In the genomic region with DNA sequence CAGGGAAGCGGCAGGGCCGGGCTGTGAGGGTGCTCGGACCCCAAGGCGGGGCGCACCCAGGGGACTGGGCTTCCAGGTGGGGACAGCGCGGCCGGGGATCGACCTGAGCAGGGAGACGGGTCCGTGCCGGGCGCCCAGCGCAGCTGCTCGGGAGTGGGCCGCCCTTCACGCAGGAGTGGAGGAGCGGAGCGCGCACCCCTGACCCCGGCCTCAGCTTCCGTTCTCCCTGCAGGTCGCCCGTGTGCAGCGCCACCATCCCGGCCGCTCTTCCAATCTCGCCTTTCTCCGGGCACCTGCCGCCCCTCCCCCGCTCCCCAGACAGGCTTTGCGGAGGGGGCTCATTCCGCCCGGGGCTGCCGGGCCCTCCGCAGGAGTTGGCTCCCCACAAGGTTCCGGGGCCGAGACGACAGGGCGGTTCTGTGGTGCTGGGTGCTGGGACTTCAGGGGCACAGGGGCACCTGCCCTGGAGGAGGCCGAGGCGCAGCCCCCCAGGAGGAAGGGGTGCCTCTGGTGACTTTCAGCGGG, we compare ENCODE assay signal across 8 cellular contexts. TPM values are rescaled to one million over a fixed set of nuclear protein-coding genes. Genes with fewer than 3 reads are reported as not detected.
DNase-seq lines count a peak whose midpoint lies in the region; ATAC-seq and TF ChIP-seq lines count a peak whose summit lies in the region.
"Not testable (repeated sequence)": the region's sequence is repeated elsewhere in the genome, so short reads cannot be mapped to it uniquely, and the experiment has no call there.

No MANE protein-coding gene starts in this region.

- H3K27ac Mint-ChIP-seq in Calu3 (ENCODE audit: unreplicated experiment); naive thymus-derived CD4-positive, alpha-beta T cell: not testable (repeated sequence)

- H3K36me3 ChIP-seq in SK-N-MC (ENCODE audit: insufficient read depth, low read length); ascending aorta; heart left ventricle; naive thymus-derived CD4-positive, alpha-beta T cell (ENCODE audit: control insufficient read depth in 2 of 3, insufficient read depth in 3 of 3, low read length in 3 of 3); stomach smooth muscle (ENCODE audit: control insufficient read depth in 2 of 2, insufficient read depth in 2 of 2, low read length in 2 of 2): not testable (repeated sequence)

- peaks cover 12% of the 10 kb centered on the region for H3K9me3 Mint-ChIP-seq in Calu3 (ENCODE audit: low read depth, unreplicated experiment)
- H3K9me3 Mint-ChIP-seq in naive thymus-derived CD4-positive, alpha-beta T cell = peaks cover 0 to 19% (median 7%) of the 10 kb centered on the region in 11 donors

- POLR2A ChIA-PET in naive thymus-derived CD4-positive, alpha-beta T cell (lab: Charles Lee) = not testable (repeated sequence)

- not testable (repeated sequence) for TF ChIP-seq CTCF in Calu3 (IDR thresholded peaks at IDR 0.05; ENCODE audit: unreplicated experiment); ascending aorta (IDR thresholded peaks at IDR 0.05)
- TF ChIP-seq CTCF in heart left ventricle (IDR thresholded peaks at IDR 0.05) = peak in 2 of 12 donors; percentile 13 to 14

- intact Hi-C loops in Calu3 (cut with micrococcal nuclease; ENCODE audit: unreplicated experiment) = not testable (repeated sequence)
- intact Hi-C loops in ascending aorta (cut with DNase I) = loop anchor here (2.0 to 10.0 kb wide), 2 partner anchors 110 to 172 kb away; partner anchors contain the start of gene CEP72
- intact Hi-C loops in heart left ventricle (cut with DNase I) = loop anchor here in 4 of 10 donors (2.0 to 10.0 kb wide), 4 partner anchors 26 to 92 kb away; partner anchors contain the start of gene TPPP (in 2 of the 4)
- intact Hi-C loops in naive thymus-derived CD4-positive, alpha-beta T cell (cut with micrococcal nuclease) = loop anchor here (2.0 to 10.0 kb wide), 5 partner anchors 92 to 1010 kb away; partner anchors contain the start of genes BRD9 (in 1 of the 2), MRPL36 (in 1 of the 2), TPPP (in 1 of the 2) and TRIP13 (in 1 of the 2)

- not testable (repeated sequence) for H3K9me3 ChIP-seq in SK-N-MC (ENCODE audit: low read depth, low read length); ascending aorta; naive thymus-derived CD4-positive, alpha-beta T cell (ENCODE audit: control insufficient read depth in 2 of 3, low read length in 3 of 3)
- H3K9me3 ChIP-seq in heart left ventricle (peaks cover 0 to 10% (median 0%) of the 10 kb centered on the region in 12 donors), stomach smooth muscle (ENCODE audit: control insufficient read depth in 2 of 2, low read length in 2 of 2) (peaks cover 0 to 10% of the 10 kb centered on the region in 2 donors)

- not testable (repeated sequence) for TF ChIP-seq POLR2A in heart left ventricle (IDR thresholded peaks at IDR 0.05)

- not testable (repeated sequence) for H3K9ac ChIP-seq in SK-N-MC (ENCODE audit: insufficient read length); stomach smooth muscle (ENCODE audit: low read length in 2 of 2)

- BruUV-seq in Calu3 (replicated peaks; lab: Mats Ljungman, UMichigan) = not testable (repeated sequence)

- peak; percentile 21 for ATAC-seq in GM21619 (IDR thresholded peaks at IDR 0.05; ENCODE audit: unreplicated experiment)
- ATAC-seq in HG03520 (IDR thresholded peaks at IDR 0.05; ENCODE audit: unreplicated experiment) = peak; percentile 19
- peak in 2 of 4 donors; percentile 5 to 10 for ATAC-seq in heart left ventricle
- peak; percentile 26 for ATAC-seq in naive thymus-derived CD4-positive, alpha-beta T cell

- CTCF ChIA-PET in Calu3 (lab: Charles Lee); naive thymus-derived CD4-positive, alpha-beta T cell (lab: Charles Lee): not testable (repeated sequence)

- not testable (repeated sequence) for H3K27ac ChIP-seq in SK-N-MC; ascending aorta; naive thymus-derived CD4-positive, alpha-beta T cell (ENCODE audit: low read depth, low read length); stomach smooth muscle (ENCODE audit: low read length)
- peak overlapping the region in 6 of 12 donors; percentile 48 to 88 (median 66) for H3K27ac ChIP-seq in heart left ventricle

- H3K27me3 ChIP-seq in ascending aorta; naive thymus-derived CD4-positive, alpha-beta T cell (ENCODE audit: control insufficient read depth in 2 of 2, insufficient read depth in 2 of 2, low read length in 2 of 2); stomach smooth muscle (ENCODE audit: control insufficient read depth in 1 of 2, insufficient read depth in 2 of 2, low read length in 2 of 2): not testable (repeated sequence)
- H3K27me3 ChIP-seq in heart left ventricle = peaks cover 0 to 11% (median 0%) of the 10 kb centered on the region in 9 donors

- not testable (repeated sequence) for H3K4me1 ChIP-seq in ascending aorta; naive thymus-derived CD4-positive, alpha-beta T cell (ENCODE audit: control insufficient read depth in 2 of 2, insufficient read depth in 2 of 2, low read length in 2 of 2)
- H3K4me1 ChIP-seq in heart left ventricle = peaks cover 0 to 18% (median 4%) of the 10 kb centered on the region in 12 donors
- peaks cover 12% of the 10 kb centered on the region for H3K4me1 ChIP-seq in stomach smooth muscle (ENCODE audit: control insufficient read depth, insufficient read depth, low read length)

- DNase-seq in Calu3 (peak; percentile 26), ascending aorta (ENCODE audit: low spot score in 2 of 2) (peak in 1 of 2 donors; percentile 65), heart left ventricle (peak in 3 of 5 donors; percentile 33 to 58 (median 39))
- DNase-seq in SK-N-MC (ENCODE audit: low read depth, low spot score) = not testable (repeated sequence)
- DNase-seq in naive thymus-derived CD4-positive, alpha-beta T cell = peak in 4 of 9 donors; percentile 12 to 20 (median 17)

- peak overlapping the region; percentile 72 for H3K4me3 Mint-ChIP-seq in Calu3 (ENCODE audit: low read depth, unreplicated experiment)
- H3K4me3 Mint-ChIP-seq in naive thymus-derived CD4-positive, alpha-beta T cell = peak overlapping the region in 8 of 10 donors; percentile 42 to 82 (median 72)

- 1 to 10% (median 4%) methylated on average over 14 to 42 of the region's 43 CpGs for WGBS in heart left ventricle, 4 donors

- H3K36me3 Mint-ChIP-seq in Calu3 (ENCODE audit: insufficient read depth, unreplicated experiment); naive thymus-derived CD4-positive, alpha-beta T cell: not testable (repeated sequence)

- not testable (repeated sequence) for H3K4me1 Mint-ChIP-seq in Calu3 (ENCODE audit: low read depth, unreplicated experiment); naive thymus-derived CD4-positive, alpha-beta T cell

- H3K27me3 Mint-ChIP-seq in Calu3 (ENCODE audit: unreplicated experiment) = not testable (repeated sequence)
- peaks cover 0 to 14% (median 10%) of the 10 kb centered on the region in 5 donors for H3K27me3 Mint-ChIP-seq in naive thymus-derived CD4-positive, alpha-beta T cell

- peak overlapping the region; percentile 82 for H3K4me3 ChIP-seq in SK-N-MC
- H3K4me3 ChIP-seq in ascending aorta = peak overlapping the region; percentile 72 to 83
- peak overlapping the region; percentile 58 to 86 (median 68) for H3K4me3 ChIP-seq in heart left ventricle
- not testable (repeated sequence) for H3K4me3 ChIP-seq in naive thymus-derived CD4-positive, alpha-beta T cell (ENCODE audit: low read length)
- H3K4me3 ChIP-seq in stomach smooth muscle (ENCODE audit: low read length in 2 of 2) = peak overlapping the region; percentile 43 to 70

RNA-seq across cellular contexts. Expression of gene ZDHHC11B, which starts 0.7 kb away (rescaled TPM):
- 2.2 and 3.0 TPM in 2 replicates for total RNA-seq in Calu3 (2022)
- 0.64 TPM for total RNA-seq in ascending aorta
- 10 to 100 TPM in 5 of 9 donors, 1 to 10 TPM in 4; 5.1 to 26.5 (median 10.2) TPM for total RNA-seq in heart left ventricle
- 1 to 10 TPM; 3.0 to 8.8 TPM for polyA plus RNA-seq in heart left ventricle
- 1 to 10 TPM in 3 of 5 experiments, under 1 TPM in 1, not detected in 1; 0.81 to 5.5 (median 1.4) TPM for total RNA-seq in naive thymus-derived CD4-positive, alpha-beta T cell
- polyA plus RNA-seq in naive thymus-derived CD4-positive, alpha-beta T cell = under 1 TPM in 1 of 2 donors, not detected in 1; 0.13 TPM
